Comparison of ENCODE assay signal across 1 cellular context in genomic region chr2:14134737-14135136, GRCh38.
TF ChIP-seq lines count a peak whose summit lies in the region.

No MANE protein-coding gene starts in this region.

TF ChIP-seq in GM23338, 12 proteins besides CTCF, POLR2A, EP300 and RAD21 (continued from another document):
- no peak for TF ChIP-seq REST (IDR thresholded peaks at IDR 0.05; ENCODE audit: unreplicated experiment)
